Comparison of ENCODE assay signal across 18 cellular contexts in the genomic region with DNA sequence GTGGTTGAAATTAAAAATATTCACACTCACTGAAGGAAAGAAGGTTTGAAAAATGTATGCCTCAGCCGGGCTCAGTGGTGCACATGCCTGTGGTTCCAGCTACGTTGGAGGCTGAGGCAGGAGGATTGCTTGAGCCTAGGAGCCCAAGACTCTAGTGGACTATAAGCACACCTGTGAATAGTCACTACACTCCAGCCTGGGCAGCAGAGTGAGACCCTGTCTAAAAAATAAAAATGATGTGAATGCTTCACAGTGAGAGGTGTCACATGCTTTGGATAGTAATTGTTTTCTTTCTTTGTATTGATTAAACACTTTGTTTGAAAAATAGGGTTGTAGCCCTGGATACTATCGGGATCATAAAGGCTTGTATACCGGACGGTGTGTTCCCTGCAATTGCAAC.
A peak's percentile ranks its signal among the peaks of the same experiment; 100 is the strongest.
DNase-seq lines count a peak whose midpoint lies in the region; ATAC-seq and TF ChIP-seq lines count a peak whose summit lies in the region.
"Had no signal": no experiment of that assay in that cellular context is flagged by ENCODE, and none has a peak within 500 bp of the region (broad histone marks: within the 10 kb centered on the region; RNA-seq: fewer than 3 reads in every experiment).

No MANE protein-coding gene starts in this region.

- no peaks in the 10 kb centered on the region for H3K27me3 Mint-ChIP-seq in Calu3 (ENCODE audit: unreplicated experiment)
- H3K27me3 Mint-ChIP-seq in effector memory CD8-positive, alpha-beta T cell, result peaks cover 9 to 14% of the 10 kb centered on the region in 2 donors

- H4K20me1 ChIP-seq in PC-3 (ENCODE audit: low read length), result peaks cover 36% of the 10 kb centered on the region
- H4K20me1 ChIP-seq: BLaER1 had no signal

- POLR2A ChIA-PET in PC-3 (lab: Charles Lee; ENCODE audit: unreplicated experiment), result no interaction called here

- no peak overlapping the region for H3K9ac ChIP-seq in PC-3 (ENCODE audit: low read length)
- H3K9ac ChIP-seq: BLaER1 had no signal

- no peaks in the 10 kb centered on the region for H3K9me2 ChIP-seq in PC-3 (replicated peaks; ENCODE audit: low read length)

- no peaks in the 10 kb centered on the region for H3F3A ChIP-seq in PC-3 (ENCODE audit: low read length, unreplicated experiment)

- H3K4me1 Mint-ChIP-seq in Calu3 (ENCODE audit: low read depth, unreplicated experiment), result peaks cover 37% of the 10 kb centered on the region
- peaks cover 28 to 34% of the 10 kb centered on the region in 2 donors for H3K4me1 Mint-ChIP-seq in effector memory CD8-positive, alpha-beta T cell (ENCODE audit: low read depth in 2 of 2)

- H3K4me1 ChIP-seq in PC-3 (ENCODE audit: insufficient read depth, low read length) (peaks cover 15% of the 10 kb centered on the region), breast epithelium (no peaks in the 10 kb centered on the region)

- CTCF ChIA-PET in Calu3 (lab: Charles Lee) (no interaction called here), PC-3 (lab: Charles Lee) (no interaction called here)

- no TSS peak for BruUV-seq in Calu3 (replicated peaks; lab: Mats Ljungman, UMichigan)
- BruUV-seq in PC-3 (replicated peaks; lab: Mats Ljungman, UMichigan), result no TSS peak

- ATAC-seq in PC-3 (no peak), esophagus mucosa (no peak)
- ATAC-seq in effector memory CD8-positive, alpha-beta T cell (replicated peaks), result no peak
- ATAC-seq: GM12878, HepG2 had no signal

- H3K9me3 ChIP-seq in PC-3 (ENCODE audit: low read length) (no peaks in the 10 kb centered on the region), breast epithelium (no peaks in the 10 kb centered on the region)
- H3K9me3 ChIP-seq: BLaER1, HAP-1 had no signal

- peak overlapping the region; percentile 93 for H3K4me2 ChIP-seq in PC-3 (ENCODE audit: low read length)
- H3K4me2 ChIP-seq: BLaER1 had no signal

- peaks cover 70% of the 10 kb centered on the region for H3K36me3 Mint-ChIP-seq in Calu3 (ENCODE audit: insufficient read depth, unreplicated experiment)
- H3K36me3 Mint-ChIP-seq in effector memory CD8-positive, alpha-beta T cell (ENCODE audit: insufficient read depth), result peaks cover 5% of the 10 kb centered on the region
- H3K36me3 Mint-ChIP-seq: CD14-positive monocyte; CD4-positive, alpha-beta memory T cell; IgD-negative memory B cell had no signal

- H3K27me3 ChIP-seq in PC-3 (ENCODE audit: low read length) (no peaks in the 10 kb centered on the region), breast epithelium (no peaks in the 10 kb centered on the region)
- H3K27me3 ChIP-seq: BLaER1 had no signal

- peak overlapping the region; percentile 83 for H3K4me3 Mint-ChIP-seq in Calu3 (ENCODE audit: low read depth, unreplicated experiment)
- no peak overlapping the region for H3K4me3 Mint-ChIP-seq in effector memory CD8-positive, alpha-beta T cell
- H3K4me3 Mint-ChIP-seq: CD14-positive monocyte; CD4-positive, alpha-beta memory T cell; IgD-negative memory B cell had no signal

- no peak for TF ChIP-seq POLR2A in breast epithelium (IDR thresholded peaks at IDR 0.05)

- DNase-seq in Calu3 (no peak), PC-3 (no peak), breast epithelium (ENCODE audit: low spot score in 2 of 2) (no peak), epithelial cell of prostate (ENCODE audit: low read depth, low spot score) (no peak), GM10266 (ENCODE audit: extremely low spot score) (no peak), NCI-H524 treated with DMSO at 0.1 percent for 48 hours (lab: John Stamatoyannopoulos, UW) (no peak)
- no peak for DNase-seq in effector memory CD8-positive, alpha-beta T cell
- DNase-seq: 8988T; CD4-positive, alpha-beta memory T cell; DMS79 treated with DMSO at 0.1 percent for 48 hours; GF-D8 had no signal

- H3K4me3 ChIP-seq in PC-3 (ENCODE audit: low read length) (no peak overlapping the region), breast epithelium (peak overlapping the region in 2 of 3 donors; percentile 54 to 64)
- H3K4me3 ChIP-seq: BLaER1, GM12878, HAP-1 had no signal

- intact Hi-C loops in Calu3 (cut with micrococcal nuclease; ENCODE audit: unreplicated experiment) (no loop called here), PC-3 (cut with micrococcal nuclease) (no loop called here), breast epithelium (cut with DNase I; ENCODE audit: low total_unique reads) (no loop called here)

- H3K79me2 ChIP-seq in PC-3 (ENCODE audit: low read length), result peaks cover 37% of the 10 kb centered on the region

- TF ChIP-seq CTCF in Calu3 (IDR thresholded peaks at IDR 0.05; ENCODE audit: unreplicated experiment) (no peak), PC-3 (conservative IDR thresholded peaks at IDR 0.05; ENCODE audit: low read depth, low read length) (no peak), breast epithelium (IDR thresholded peaks at IDR 0.05) (no peak), GM10266 (IDR thresholded peaks at IDR 0.05; ENCODE audit: control insufficient read depth, insufficient read depth, low read depth, missing control alignments) (no peak)

- H3K36me3 ChIP-seq in PC-3 (ENCODE audit: low read depth, low read length), result peaks cover 74% of the 10 kb centered on the region
- no peaks in the 10 kb centered on the region for H3K36me3 ChIP-seq in breast epithelium
- H3K36me3 ChIP-seq: BLaER1, HAP-1 had no signal

- H3K9me3 Mint-ChIP-seq in Calu3 (ENCODE audit: low read depth, unreplicated experiment), result no peaks in the 10 kb centered on the region
- H3K9me3 Mint-ChIP-seq in effector memory CD8-positive, alpha-beta T cell, result no peaks in the 10 kb centered on the region
- H3K9me3 Mint-ChIP-seq: CD4-positive, alpha-beta memory T cell; IgD-negative memory B cell had no signal

- no peak overlapping the region for H2AFZ ChIP-seq in PC-3 (ENCODE audit: low read length)

- H3K27ac ChIP-seq in PC-3 (ENCODE audit: low read length) (no peak overlapping the region), breast epithelium (no peak overlapping the region), epithelial cell of prostate (peak overlapping the region; percentile 83)
- H3K27ac ChIP-seq: BLaER1 had no signal

- peak overlapping the region; percentile 33 for H3K27ac Mint-ChIP-seq in Calu3 (ENCODE audit: unreplicated experiment)
- peak overlapping the region in 1 of 2 donors; percentile 59 for H3K27ac Mint-ChIP-seq in effector memory CD8-positive, alpha-beta T cell
- H3K27ac Mint-ChIP-seq: CD14-positive monocyte, IgD-negative memory B cell had no signal
